Comparison of ENCODE assay signal across 1 cellular context in the genomic region with DNA sequence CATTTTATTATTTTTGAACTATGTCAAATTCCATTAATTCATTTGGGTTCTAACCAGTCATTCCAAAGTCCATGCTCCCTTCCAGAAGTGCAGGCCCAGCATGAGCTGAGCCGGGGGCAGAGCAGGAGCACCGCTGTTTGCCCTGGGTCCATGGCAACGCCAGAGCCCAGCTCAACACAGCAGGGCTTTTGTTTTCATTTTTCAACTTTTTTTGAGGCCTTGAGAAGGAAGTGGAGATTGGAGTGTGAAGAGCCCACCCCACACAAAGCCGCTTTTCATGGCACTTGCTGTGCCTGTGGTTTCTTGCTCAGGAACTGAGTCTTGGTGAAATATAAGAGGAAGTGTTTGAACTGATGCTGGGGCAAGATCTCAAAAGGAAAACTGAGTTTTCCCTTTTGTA.
A peak's percentile ranks its signal among the peaks of the same experiment; 100 is the strongest.
TF ChIP-seq lines count a peak whose summit lies in the region.

No MANE protein-coding gene starts in this region.

TF ChIP-seq in HepG2, 621 proteins besides CTCF, POLR2A, EP300 and RAD21 (continued from another document and continues in another):
- TF ChIP-seq, protein P1, sequence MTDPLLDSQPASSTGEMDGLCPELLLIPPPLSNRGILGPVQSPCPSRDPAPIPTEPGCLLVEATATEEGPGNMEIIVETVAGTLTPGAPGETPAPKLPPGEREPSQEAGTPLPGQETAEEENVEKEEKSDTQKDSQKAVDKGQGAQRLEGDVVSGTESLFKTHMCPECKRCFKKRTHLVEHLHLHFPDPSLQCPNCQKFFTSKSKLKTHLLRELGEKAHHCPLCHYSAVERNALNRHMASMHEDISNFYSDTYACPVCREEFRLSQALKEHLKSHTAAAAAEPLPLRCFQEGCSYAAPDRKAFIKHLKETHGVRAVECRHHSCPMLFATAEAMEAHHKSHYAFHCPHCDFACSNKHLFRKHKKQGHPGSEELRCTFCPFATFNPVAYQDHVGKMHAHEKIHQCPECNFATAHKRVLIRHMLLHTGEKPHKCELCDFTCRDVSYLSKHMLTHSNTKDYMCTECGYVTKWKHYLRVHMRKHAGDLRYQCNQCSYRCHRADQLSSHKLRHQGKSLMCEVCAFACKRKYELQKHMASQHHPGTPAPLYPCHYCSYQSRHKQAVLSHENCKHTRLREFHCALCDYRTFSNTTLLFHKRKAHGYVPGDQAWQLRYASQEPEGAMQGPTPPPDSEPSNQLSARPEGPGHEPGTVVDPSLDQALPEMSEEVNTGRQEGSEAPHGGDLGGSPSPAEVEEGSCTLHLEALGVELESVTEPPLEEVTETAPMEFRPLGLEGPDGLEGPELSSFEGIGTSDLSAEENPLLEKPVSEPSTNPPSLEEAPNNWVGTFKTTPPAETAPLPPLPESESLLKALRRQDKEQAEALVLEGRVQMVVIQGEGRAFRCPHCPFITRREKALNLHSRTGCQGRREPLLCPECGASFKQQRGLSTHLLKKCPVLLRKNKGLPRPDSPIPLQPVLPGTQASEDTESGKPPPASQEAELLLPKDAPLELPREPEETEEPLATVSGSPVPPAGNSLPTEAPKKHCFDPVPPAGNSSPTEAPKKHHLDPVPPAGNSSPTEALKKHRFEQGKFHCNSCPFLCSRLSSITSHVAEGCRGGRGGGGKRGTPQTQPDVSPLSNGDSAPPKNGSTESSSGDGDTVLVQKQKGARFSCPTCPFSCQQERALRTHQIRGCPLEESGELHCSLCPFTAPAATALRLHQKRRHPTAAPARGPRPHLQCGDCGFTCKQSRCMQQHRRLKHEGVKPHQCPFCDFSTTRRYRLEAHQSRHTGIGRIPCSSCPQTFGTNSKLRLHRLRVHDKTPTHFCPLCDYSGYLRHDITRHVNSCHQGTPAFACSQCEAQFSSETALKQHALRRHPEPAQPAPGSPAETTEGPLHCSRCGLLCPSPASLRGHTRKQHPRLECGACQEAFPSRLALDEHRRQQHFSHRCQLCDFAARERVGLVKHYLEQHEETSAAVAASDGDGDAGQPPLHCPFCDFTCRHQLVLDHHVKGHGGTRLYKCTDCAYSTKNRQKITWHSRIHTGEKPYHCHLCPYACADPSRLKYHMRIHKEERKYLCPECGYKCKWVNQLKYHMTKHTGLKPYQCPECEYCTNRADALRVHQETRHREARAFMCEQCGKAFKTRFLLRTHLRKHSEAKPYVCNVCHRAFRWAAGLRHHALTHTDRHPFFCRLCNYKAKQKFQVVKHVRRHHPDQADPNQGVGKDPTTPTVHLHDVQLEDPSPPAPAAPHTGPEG (CRISPR knock-in tag; IDR thresholded peaks at IDR 0.05), result no peak
- no peak for TF ChIP-seq CREM (IDR thresholded peaks at IDR 0.05)
- no peak for TF ChIP-seq CREM (CRISPR knock-in tag; IDR thresholded peaks at IDR 0.05)
- TF ChIP-seq GZF1 (CRISPR knock-in tag; IDR thresholded peaks at IDR 0.05), result no peak
- TF ChIP-seq PCBP2 (optimal IDR thresholded peaks at IDR 0.05; ENCODE audit: low read depth, low read length, poor library complexity, severe bottlenecking), result no peak
- TF ChIP-seq, protein P2, sequence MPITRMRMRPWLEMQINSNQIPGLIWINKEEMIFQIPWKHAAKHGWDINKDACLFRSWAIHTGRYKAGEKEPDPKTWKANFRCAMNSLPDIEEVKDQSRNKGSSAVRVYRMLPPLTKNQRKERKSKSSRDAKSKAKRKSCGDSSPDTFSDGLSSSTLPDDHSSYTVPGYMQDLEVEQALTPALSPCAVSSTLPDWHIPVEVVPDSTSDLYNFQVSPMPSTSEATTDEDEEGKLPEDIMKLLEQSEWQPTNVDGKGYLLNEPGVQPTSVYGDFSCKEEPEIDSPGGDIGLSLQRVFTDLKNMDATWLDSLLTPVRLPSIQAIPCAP (CRISPR knock-in tag; IDR thresholded peaks at IDR 0.05; ENCODE audit: low read depth), result no peak
- no peak for TF ChIP-seq FIP1L1 (IDR thresholded peaks at IDR 0.05; ENCODE audit: borderline replicate concordance, insufficient read depth, low read depth, low read length)
- TF ChIP-seq ZNF230 (CRISPR knock-in tag; IDR thresholded peaks at IDR 0.05), result no peak
- TF ChIP-seq ZFP62 (CRISPR knock-in tag; IDR thresholded peaks at IDR 0.05), result no peak
- no peak for TF ChIP-seq SMAD1 (CRISPR knock-in tag; IDR thresholded peaks at IDR 0.05; ENCODE audit: borderline replicate concordance, low read depth)
- no peak for TF ChIP-seq ZFP1 (CRISPR knock-in tag; IDR thresholded peaks at IDR 0.05)
- no peak for TF ChIP-seq KAT2B (IDR thresholded peaks at IDR 0.05; ENCODE audit: borderline replicate concordance, low read depth, low read length)
- no peak for TF ChIP-seq ZNF17 (CRISPR knock-in tag; IDR thresholded peaks at IDR 0.05)
- TF ChIP-seq, protein P3, sequence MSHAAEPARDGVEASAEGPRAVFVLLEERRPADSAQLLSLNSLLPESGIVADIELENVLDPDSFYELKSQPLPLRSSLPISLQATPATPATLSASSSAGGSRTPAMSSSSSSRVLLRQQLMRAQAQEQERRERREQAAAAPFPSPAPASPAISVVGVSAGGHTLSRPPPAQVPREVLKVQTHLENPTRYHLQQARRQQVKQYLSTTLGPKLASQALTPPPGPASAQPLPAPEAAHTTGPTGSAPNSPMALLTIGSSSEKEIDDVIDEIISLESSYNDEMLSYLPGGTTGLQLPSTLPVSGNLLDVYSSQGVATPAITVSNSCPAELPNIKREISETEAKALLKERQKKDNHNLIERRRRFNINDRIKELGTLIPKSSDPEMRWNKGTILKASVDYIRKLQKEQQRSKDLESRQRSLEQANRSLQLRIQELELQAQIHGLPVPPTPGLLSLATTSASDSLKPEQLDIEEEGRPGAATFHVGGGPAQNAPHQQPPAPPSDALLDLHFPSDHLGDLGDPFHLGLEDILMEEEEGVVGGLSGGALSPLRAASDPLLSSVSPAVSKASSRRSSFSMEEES (CRISPR knock-in tag; IDR thresholded peaks at IDR 0.05), result no peak
- TF ChIP-seq ZMYM3 (CRISPR knock-in tag; IDR thresholded peaks at IDR 0.05), result no peak
- no peak for TF ChIP-seq WIZ (CRISPR knock-in tag; IDR thresholded peaks at IDR 0.05)
- peak; percentile 55; the same call in 1 of the 2 replicates for TF ChIP-seq TBX2 (CRISPR knock-in tag; IDR thresholded peaks at IDR 0.05; ENCODE audit: borderline replicate concordance)
- TF ChIP-seq, protein P4, sequence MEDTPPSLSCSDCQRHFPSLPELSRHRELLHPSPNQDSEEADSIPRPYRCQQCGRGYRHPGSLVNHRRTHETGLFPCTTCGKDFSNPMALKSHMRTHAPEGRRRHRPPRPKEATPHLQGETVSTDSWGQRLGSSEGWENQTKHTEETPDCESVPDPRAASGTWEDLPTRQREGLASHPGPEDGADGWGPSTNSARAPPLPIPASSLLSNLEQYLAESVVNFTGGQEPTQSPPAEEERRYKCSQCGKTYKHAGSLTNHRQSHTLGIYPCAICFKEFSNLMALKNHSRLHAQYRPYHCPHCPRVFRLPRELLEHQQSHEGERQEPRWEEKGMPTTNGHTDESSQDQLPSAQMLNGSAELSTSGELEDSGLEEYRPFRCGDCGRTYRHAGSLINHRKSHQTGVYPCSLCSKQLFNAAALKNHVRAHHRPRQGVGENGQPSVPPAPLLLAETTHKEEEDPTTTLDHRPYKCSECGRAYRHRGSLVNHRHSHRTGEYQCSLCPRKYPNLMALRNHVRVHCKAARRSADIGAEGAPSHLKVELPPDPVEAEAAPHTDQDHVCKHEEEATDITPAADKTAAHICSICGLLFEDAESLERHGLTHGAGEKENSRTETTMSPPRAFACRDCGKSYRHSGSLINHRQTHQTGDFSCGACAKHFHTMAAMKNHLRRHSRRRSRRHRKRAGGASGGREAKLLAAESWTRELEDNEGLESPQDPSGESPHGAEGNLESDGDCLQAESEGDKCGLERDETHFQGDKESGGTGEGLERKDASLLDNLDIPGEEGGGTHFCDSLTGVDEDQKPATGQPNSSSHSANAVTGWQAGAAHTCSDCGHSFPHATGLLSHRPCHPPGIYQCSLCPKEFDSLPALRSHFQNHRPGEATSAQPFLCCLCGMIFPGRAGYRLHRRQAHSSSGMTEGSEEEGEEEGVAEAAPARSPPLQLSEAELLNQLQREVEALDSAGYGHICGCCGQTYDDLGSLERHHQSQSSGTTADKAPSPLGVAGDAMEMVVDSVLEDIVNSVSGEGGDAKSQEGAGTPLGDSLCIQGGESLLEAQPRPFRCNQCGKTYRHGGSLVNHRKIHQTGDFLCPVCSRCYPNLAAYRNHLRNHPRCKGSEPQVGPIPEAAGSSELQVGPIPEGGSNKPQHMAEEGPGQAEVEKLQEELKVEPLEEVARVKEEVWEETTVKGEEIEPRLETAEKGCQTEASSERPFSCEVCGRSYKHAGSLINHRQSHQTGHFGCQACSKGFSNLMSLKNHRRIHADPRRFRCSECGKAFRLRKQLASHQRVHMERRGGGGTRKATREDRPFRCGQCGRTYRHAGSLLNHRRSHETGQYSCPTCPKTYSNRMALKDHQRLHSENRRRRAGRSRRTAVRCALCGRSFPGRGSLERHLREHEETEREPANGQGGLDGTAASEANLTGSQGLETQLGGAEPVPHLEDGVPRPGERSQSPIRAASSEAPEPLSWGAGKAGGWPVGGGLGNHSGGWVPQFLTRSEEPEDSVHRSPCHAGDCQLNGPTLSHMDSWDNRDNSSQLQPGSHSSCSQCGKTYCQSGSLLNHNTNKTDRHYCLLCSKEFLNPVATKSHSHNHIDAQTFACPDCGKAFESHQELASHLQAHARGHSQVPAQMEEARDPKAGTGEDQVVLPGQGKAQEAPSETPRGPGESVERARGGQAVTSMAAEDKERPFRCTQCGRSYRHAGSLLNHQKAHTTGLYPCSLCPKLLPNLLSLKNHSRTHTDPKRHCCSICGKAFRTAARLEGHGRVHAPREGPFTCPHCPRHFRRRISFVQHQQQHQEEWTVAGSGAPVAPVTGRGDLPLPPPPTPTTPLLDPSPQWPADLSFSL (CRISPR knock-in tag; IDR thresholded peaks at IDR 0.05), result no peak
- TF ChIP-seq HNRNPLL (IDR thresholded peaks at IDR 0.05; ENCODE audit: low read depth, low read length, poor library complexity, severe bottlenecking), result peak; percentile 67
- no peak for TF ChIP-seq U2AF2 (IDR thresholded peaks at IDR 0.05; ENCODE audit: low read depth, low read length)
- TF ChIP-seq ARID2 (CRISPR knock-in tag; IDR thresholded peaks at IDR 0.05; ENCODE audit: borderline replicate concordance), result no peak
- TF ChIP-seq AKAP8 (CRISPR knock-in tag; IDR thresholded peaks at IDR 0.05), result no peak
- TF ChIP-seq ZNF562 (CRISPR knock-in tag; IDR thresholded peaks at IDR 0.05; ENCODE audit: borderline replicate concordance), result no peak
- TF ChIP-seq ZNF350 (CRISPR knock-in tag; IDR thresholded peaks at IDR 0.05; ENCODE audit: borderline replicate concordance, low read depth), result no peak
- TF ChIP-seq ZNF709 (CRISPR knock-in tag; IDR thresholded peaks at IDR 0.05), result no peak
- TF ChIP-seq, protein P5, sequence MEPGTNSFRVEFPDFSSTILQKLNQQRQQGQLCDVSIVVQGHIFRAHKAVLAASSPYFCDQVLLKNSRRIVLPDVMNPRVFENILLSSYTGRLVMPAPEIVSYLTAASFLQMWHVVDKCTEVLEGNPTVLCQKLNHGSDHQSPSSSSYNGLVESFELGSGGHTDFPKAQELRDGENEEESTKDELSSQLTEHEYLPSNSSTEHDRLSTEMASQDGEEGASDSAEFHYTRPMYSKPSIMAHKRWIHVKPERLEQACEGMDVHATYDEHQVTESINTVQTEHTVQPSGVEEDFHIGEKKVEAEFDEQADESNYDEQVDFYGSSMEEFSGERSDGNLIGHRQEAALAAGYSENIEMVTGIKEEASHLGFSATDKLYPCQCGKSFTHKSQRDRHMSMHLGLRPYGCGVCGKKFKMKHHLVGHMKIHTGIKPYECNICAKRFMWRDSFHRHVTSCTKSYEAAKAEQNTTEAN (CRISPR knock-in tag; conservative IDR thresholded peaks at IDR 0.05), result no peak
- TF ChIP-seq, protein P6, sequence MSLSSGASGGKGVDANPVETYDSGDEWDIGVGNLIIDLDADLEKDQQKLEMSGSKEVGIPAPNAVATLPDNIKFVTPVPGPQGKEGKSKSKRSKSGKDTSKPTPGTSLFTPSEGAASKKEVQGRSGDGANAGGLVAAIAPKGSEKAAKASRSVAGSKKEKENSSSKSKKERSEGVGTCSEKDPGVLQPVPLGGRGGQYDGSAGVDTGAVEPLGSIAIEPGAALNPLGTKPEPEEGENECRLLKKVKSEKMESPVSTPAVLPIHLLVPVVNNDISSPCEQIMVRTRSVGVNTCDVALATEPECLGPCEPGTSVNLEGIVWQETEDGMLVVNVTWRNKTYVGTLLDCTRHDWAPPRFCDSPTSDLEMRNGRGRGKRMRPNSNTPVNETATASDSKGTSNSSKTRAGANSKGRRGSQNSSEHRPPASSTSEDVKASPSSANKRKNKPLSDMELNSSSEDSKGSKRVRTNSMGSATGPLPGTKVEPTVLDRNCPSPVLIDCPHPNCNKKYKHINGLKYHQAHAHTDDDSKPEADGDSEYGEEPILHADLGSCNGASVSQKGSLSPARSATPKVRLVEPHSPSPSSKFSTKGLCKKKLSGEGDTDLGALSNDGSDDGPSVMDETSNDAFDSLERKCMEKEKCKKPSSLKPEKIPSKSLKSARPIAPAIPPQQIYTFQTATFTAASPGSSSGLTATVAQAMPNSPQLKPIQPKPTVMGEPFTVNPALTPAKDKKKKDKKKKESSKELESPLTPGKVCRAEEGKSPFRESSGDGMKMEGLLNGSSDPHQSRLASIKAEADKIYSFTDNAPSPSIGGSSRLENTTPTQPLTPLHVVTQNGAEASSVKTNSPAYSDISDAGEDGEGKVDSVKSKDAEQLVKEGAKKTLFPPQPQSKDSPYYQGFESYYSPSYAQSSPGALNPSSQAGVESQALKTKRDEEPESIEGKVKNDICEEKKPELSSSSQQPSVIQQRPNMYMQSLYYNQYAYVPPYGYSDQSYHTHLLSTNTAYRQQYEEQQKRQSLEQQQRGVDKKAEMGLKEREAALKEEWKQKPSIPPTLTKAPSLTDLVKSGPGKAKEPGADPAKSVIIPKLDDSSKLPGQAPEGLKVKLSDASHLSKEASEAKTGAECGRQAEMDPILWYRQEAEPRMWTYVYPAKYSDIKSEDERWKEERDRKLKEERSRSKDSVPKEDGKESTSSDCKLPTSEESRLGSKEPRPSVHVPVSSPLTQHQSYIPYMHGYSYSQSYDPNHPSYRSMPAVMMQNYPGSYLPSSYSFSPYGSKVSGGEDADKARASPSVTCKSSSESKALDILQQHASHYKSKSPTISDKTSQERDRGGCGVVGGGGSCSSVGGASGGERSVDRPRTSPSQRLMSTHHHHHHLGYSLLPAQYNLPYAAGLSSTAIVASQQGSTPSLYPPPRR (CRISPR knock-in tag; IDR thresholded peaks at IDR 0.05; ENCODE audit: borderline replicate concordance), result no peak
- no peak for TF ChIP-seq CEBPG (CRISPR knock-in tag; IDR thresholded peaks at IDR 0.05)
- TF ChIP-seq XRCC5 (optimal IDR thresholded peaks at IDR 0.05; ENCODE audit: low read length), result peak; percentile 57
- TF ChIP-seq ZEB1 (IDR thresholded peaks at IDR 0.05; ENCODE audit: insufficient replicate concordance, low read depth), result no peak
- TF ChIP-seq RFX1 (IDR thresholded peaks at IDR 0.05), result peak; percentile 83
- TF ChIP-seq TMF1 (CRISPR knock-in tag; IDR thresholded peaks at IDR 0.05; ENCODE audit: low read depth), result no peak
- TF ChIP-seq, protein P7, sequence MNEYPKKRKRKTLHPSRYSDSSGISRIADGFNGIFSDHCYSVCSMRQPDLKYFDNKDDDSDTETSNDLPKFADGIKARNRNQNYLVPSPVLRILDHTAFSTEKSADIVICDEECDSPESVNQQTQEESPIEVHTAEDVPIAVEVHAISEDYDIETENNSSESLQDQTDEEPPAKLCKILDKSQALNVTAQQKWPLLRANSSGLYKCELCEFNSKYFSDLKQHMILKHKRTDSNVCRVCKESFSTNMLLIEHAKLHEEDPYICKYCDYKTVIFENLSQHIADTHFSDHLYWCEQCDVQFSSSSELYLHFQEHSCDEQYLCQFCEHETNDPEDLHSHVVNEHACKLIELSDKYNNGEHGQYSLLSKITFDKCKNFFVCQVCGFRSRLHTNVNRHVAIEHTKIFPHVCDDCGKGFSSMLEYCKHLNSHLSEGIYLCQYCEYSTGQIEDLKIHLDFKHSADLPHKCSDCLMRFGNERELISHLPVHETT (CRISPR knock-in tag; conservative IDR thresholded peaks at IDR 0.05), result no peak
- TF ChIP-seq ZNF383 (CRISPR knock-in tag; IDR thresholded peaks at IDR 0.05; ENCODE audit: borderline replicate concordance), result no peak
- no peak; the same call in 1 of the 2 replicates for TF ChIP-seq ELF4 (CRISPR knock-in tag; IDR thresholded peaks at IDR 0.05; ENCODE audit: borderline replicate concordance)
